Comparison of ENCODE assay signal across 8 cellular contexts in genomic region chr1:2204384-2205190, GRCh38. TPM values are rescaled to one million over a fixed set of nuclear protein-coding genes. Genes with fewer than 3 reads are reported as not detected.
A peak's percentile ranks its signal among the peaks of the same experiment; 100 is the strongest.
DNase-seq lines count a peak whose midpoint lies in the region; ATAC-seq and TF ChIP-seq lines count a peak whose summit lies in the region.

No MANE protein-coding gene starts in this region.

- no peaks in the 10 kb centered on the region for H3K27me3 ChIP-seq in MG63

- H3K36me3 Mint-ChIP-seq in activated B cell treated with CpG ODN at 0.5 μM for 24 hours (ENCODE audit: low read depth) (no peaks in the 10 kb centered on the region), glutamatergic neuron (ENCODE audit: unreplicated experiment) (no peaks in the 10 kb centered on the region)
- no peaks in the 10 kb centered on the region for H3K36me3 Mint-ChIP-seq in activated T-helper 1 cell treated with anti-CD3 and anti-CD28 coated beads, Interleukin-12 subunit alpha, Interleukin-12 subunit beta, Interleukin-2, Interleukin-4 antibody, amounts not matched to agents 30 ng/mL and 10 ng/mL and 1 ng/mL, durations not matched to agents 14 hours and 24 hours and 36 hours (ENCODE audit: low read depth)

- POLR2A ChIA-PET in activated B cell treated with CpG ODN at 0.5 μM for 24 hours (lab: Charles Lee), result interaction anchor here (0.5 to 6.7 kb wide), 10 partner anchors 9 to 381 kb away, joined by 3 to 46 read pairs (median 10); partner anchors contain the start of genes FAAP20, MORN1, PRXL2B and RER1

- H3K36me3 ChIP-seq in MG63, result no peaks in the 10 kb centered on the region

- H3K27me3 Mint-ChIP-seq in activated B cell treated with CpG ODN at 0.5 μM for 24 hours, result no peaks in the 10 kb centered on the region
- no peaks in the 10 kb centered on the region for H3K27me3 Mint-ChIP-seq in glutamatergic neuron (ENCODE audit: unreplicated experiment)
- H3K27me3 Mint-ChIP-seq in activated T-helper 1 cell treated with anti-CD3 and anti-CD28 coated beads, Interleukin-12 subunit alpha, Interleukin-12 subunit beta, Interleukin-2, Interleukin-4 antibody, amounts not matched to agents 30 ng/mL and 10 ng/mL and 1 ng/mL, durations not matched to agents 14 hours and 24 hours and 36 hours (ENCODE audit: insufficient read depth), result no peaks in the 10 kb centered on the region

- CTCF ChIA-PET in activated B cell treated with CpG ODN at 0.5 μM for 24 hours (lab: Charles Lee), result interaction anchor here (0.7 to 1.5 kb wide), 3 partner anchors 10 to 177 kb away, joined by 3 to 4 read pairs (median 3); partner anchors contain the start of gene FAAP20

- H3K9me3 ChIP-seq in MG63, result no peaks in the 10 kb centered on the region

- H3K27ac Mint-ChIP-seq in activated B cell treated with CpG ODN at 0.5 μM for 24 hours (no peak overlapping the region), glutamatergic neuron (ENCODE audit: unreplicated experiment) (no peak overlapping the region)
- H3K27ac Mint-ChIP-seq in activated T-helper 1 cell treated with anti-CD3 and anti-CD28 coated beads, Interleukin-12 subunit alpha, Interleukin-12 subunit beta, Interleukin-2, Interleukin-4 antibody, amounts not matched to agents 30 ng/mL and 10 ng/mL and 1 ng/mL, durations not matched to agents 14 hours and 24 hours and 36 hours, result no peak overlapping the region

- TF ChIP-seq CTCF in activated B cell treated with CpG ODN at 0.5 μM for 24 hours (IDR thresholded peaks at IDR 0.05), result no peak
- no peak for TF ChIP-seq CTCF in glutamatergic neuron (IDR thresholded peaks at IDR 0.05; ENCODE audit: partially characterized antibody, unreplicated experiment)

- H3K4me3 Mint-ChIP-seq in activated B cell treated with CpG ODN at 0.5 μM for 24 hours, result peak overlapping the region; percentile 69
- H3K4me3 Mint-ChIP-seq in glutamatergic neuron (ENCODE audit: unreplicated experiment), result peak overlapping the region; percentile 74
- no peak overlapping the region for H3K4me3 Mint-ChIP-seq in activated T-helper 1 cell treated with anti-CD3 and anti-CD28 coated beads, Interleukin-12 subunit alpha, Interleukin-12 subunit beta, Interleukin-2, Interleukin-4 antibody, amounts not matched to agents 30 ng/mL and 10 ng/mL and 1 ng/mL, durations not matched to agents 14 hours and 24 hours and 36 hours

- H3K9me3 Mint-ChIP-seq in activated B cell treated with CpG ODN at 0.5 μM for 24 hours, result no peaks in the 10 kb centered on the region
- peaks cover 4% of the 10 kb centered on the region for H3K9me3 Mint-ChIP-seq in glutamatergic neuron (ENCODE audit: unreplicated experiment)
- H3K9me3 Mint-ChIP-seq in activated T-helper 1 cell treated with anti-CD3 and anti-CD28 coated beads, Interleukin-12 subunit alpha, Interleukin-12 subunit beta, Interleukin-2, Interleukin-4 antibody, amounts not matched to agents 30 ng/mL and 10 ng/mL and 1 ng/mL, durations not matched to agents 14 hours and 24 hours and 36 hours, result no peaks in the 10 kb centered on the region

- peaks cover 36% of the 10 kb centered on the region for H3K4me1 Mint-ChIP-seq in activated B cell treated with CpG ODN at 0.5 μM for 24 hours
- H3K4me1 Mint-ChIP-seq in glutamatergic neuron (ENCODE audit: low read depth, unreplicated experiment), result peaks cover 13% of the 10 kb centered on the region
- H3K4me1 Mint-ChIP-seq in activated T-helper 1 cell treated with anti-CD3 and anti-CD28 coated beads, Interleukin-12 subunit alpha, Interleukin-12 subunit beta, Interleukin-2, Interleukin-4 antibody, amounts not matched to agents 30 ng/mL and 10 ng/mL and 1 ng/mL, durations not matched to agents 14 hours and 24 hours and 36 hours (ENCODE audit: low read depth), result peaks cover 6% of the 10 kb centered on the region

- DNase-seq in 8988T, result peak; percentile 81
- peak; percentile 78 for DNase-seq in EL
- DNase-seq in MG63, result peak; percentile 76
- no peak for DNase-seq in activated B cell treated with CpG ODN at 0.5 μM for 24 hours
- DNase-seq in glutamatergic neuron, result peak; percentile 86
- DNase-seq in nucleus accumbens (lab: John Stamatoyannopoulos, UW), result peak in 34 of 56 donors; percentile 42 to 95 (median 80)
- no peak for DNase-seq in activated T-helper 1 cell treated with anti-CD3 and anti-CD28 coated beads, Interleukin-12 subunit alpha, Interleukin-12 subunit beta, Interleukin-2, Interleukin-4 antibody, amounts not matched to agents 30 ng/mL and 10 ng/mL and 1 ng/mL, durations not matched to agents 14 hours and 24 hours and 36 hours (ENCODE audit: low spot score)

- peak overlapping the region; percentile 48 for H3K4me3 ChIP-seq in MG63

- ATAC-seq in activated B cell treated with CpG ODN at 0.5 μM for 24 hours (ENCODE audit: low read depth), result peak; percentile 54
- ATAC-seq in HG03159 (IDR thresholded peaks at IDR 0.05; ENCODE audit: unreplicated experiment), result no peak

- intact Hi-C loops in activated B cell treated with CpG ODN at 0.5 μM for 24 hours (cut with micrococcal nuclease), result loop anchor here (1.0 to 10.0 kb wide), 10 partner anchors 9 to 344 kb away; partner anchors contain the start of genes PANK4, PEX10 and TMEM52
- intact Hi-C loops in activated T-helper 1 cell treated with anti-CD3 and anti-CD28 coated beads, Interleukin-12 subunit alpha, Interleukin-12 subunit beta, Interleukin-2, Interleukin-4 antibody, amounts not matched to agents 30 ng/mL and 10 ng/mL and 1 ng/mL, durations not matched to agents 14 hours and 24 hours and 36 hours (cut with micrococcal nuclease), result loop anchor here (1.0 to 5.0 kb wide), 8 partner anchors 9 to 1568 kb away; partner anchors contain the start of genes PANK4, PRXL2B, SMIM1 and TMEM52

RNA-seq across cellular contexts. Expression of gene FAAP20, which starts 10.0 kb away (rescaled TPM):
- 30.4 and 75.0 TPM in 2 replicates for total RNA-seq in MG63 (2014; rRNA removed; shearing (Covaris generic); ENCODE audit: low replicate concordance)
- total RNA-seq in activated B cell treated with CpG ODN at 0.5 μM for 24 hours (73.7 and 83.9 TPM in 2 replicates), glutamatergic neuron (ENCODE audit: unreplicated experiment) (111 TPM)
- 50.3 and 50.5 TPM in 2 replicates for total RNA-seq in activated T-helper 1 cell treated with anti-CD3 and anti-CD28 coated beads, Interleukin-12 subunit alpha, Interleukin-12 subunit beta, Interleukin-2, Interleukin-4 antibody, amounts not matched to agents 30 ng/mL and 10 ng/mL and 1 ng/mL, durations not matched to agents 14 hours and 24 hours and 36 hours

RNA-seq across cellular contexts. Expression of gene SKI, which starts 23.5 kb away (rescaled TPM):
- total RNA-seq in MG63 (2014; rRNA removed; shearing (Covaris generic); ENCODE audit: low replicate concordance), result 7.7 and 9.2 TPM in 2 replicates
- total RNA-seq in activated B cell treated with CpG ODN at 0.5 μM for 24 hours (37.2 and 37.6 TPM in 2 replicates), glutamatergic neuron (ENCODE audit: unreplicated experiment) (143 TPM)
- total RNA-seq in activated T-helper 1 cell treated with anti-CD3 and anti-CD28 coated beads, Interleukin-12 subunit alpha, Interleukin-12 subunit beta, Interleukin-2, Interleukin-4 antibody, amounts not matched to agents 30 ng/mL and 10 ng/mL and 1 ng/mL, durations not matched to agents 14 hours and 24 hours and 36 hours, result 38.3 and 44.5 TPM in 2 replicates

Comparison
In these comparisons a context has a peak if more than half of its experiments do, and no peak if none do; other contexts are left out.
1. DNase-seq: peak in 8988T (single experiment), EL (single experiment), MG63 (single experiment), glutamatergic neuron (single experiment) and nucleus accumbens (34 of 56); none in activated B cell treated with CpG ODN at 0.5 μM for 24 hours (single experiment) and activated T-helper 1 cell treated with anti-CD3 and anti-CD28 coated beads, Interleukin-12 subunit alpha, Interleukin-12 subunit beta, Interleukin-2, Interleukin-4 antibody, amounts not matched to agents 30 ng/mL and 10 ng/mL and 1 ng/mL, durations not matched to agents 14 hours and 24 hours and 36 hours (single experiment).